In the genomic region with DNA sequence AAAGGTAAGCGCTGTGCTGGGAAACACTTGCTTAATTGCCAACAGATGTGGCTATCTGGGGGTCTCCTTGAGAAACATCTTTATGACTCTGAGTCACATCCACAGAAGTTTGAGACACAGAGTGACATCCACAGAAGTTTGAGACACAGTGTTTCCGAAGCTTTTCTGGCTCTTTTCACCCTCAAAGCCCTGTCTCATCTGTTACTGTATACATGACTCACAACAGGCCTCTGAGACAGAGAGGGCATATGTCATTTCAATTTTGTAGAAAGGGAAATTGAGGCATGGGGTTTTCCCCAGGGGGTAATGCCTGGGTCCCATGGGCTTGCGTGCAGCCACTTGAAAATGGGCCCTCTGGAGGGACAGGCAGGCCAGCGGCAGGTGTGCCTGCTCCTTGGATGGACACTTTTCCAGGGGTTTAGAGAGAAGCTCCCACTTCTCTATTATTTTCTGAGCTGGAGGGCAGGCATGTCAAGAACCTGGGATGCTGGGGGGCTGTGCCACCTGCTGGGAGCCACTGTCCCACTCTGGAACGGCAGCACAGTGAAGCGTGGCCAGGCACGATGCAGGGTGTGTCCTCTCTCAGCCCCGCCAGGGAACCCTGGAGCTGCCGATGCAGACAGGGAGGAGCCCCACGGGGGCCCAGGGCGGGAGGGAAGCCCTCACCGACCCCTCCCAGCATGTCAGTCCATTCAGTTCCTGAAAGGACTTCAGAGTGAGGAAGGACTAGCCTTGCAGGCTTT, we compare ENCODE assay signal across 13 cellular contexts.
DNase-seq lines count a peak whose midpoint lies in the region; ATAC-seq, FAIRE-seq and TF ChIP-seq lines count a peak whose summit lies in the region.
"Had no signal": no experiment of that assay in that cellular context is flagged by ENCODE, and none has a peak within 500 bp of the region (broad histone marks: within the 10 kb centered on the region; RNA-seq: fewer than 3 reads in every experiment).

No MANE protein-coding gene starts in this region.

- TF ChIP-seq POLR2A in vagina (IDR thresholded peaks at IDR 0.05) = no peak

- CTCF ChIA-PET in Panc1 (lab: Charles Lee) = interaction anchor here (0.6 to 1.5 kb wide), 3 partner anchors 8 to 489 kb away, joined by 3 to 4 read pairs (median 3); no protein-coding TSS in a partner anchor

- TF ChIP-seq CTCF in right atrium auricular region (IDR thresholded peaks at IDR 0.05) = no peak
- TF ChIP-seq CTCF in Panc1 (IDR thresholded peaks at IDR 0.05) = peak; percentile 20; the same call in 1 of the 2 replicates
- TF ChIP-seq CTCF in kidney (IDR thresholded peaks at IDR 0.05; ENCODE audit: borderline replicate concordance, extremely low read depth, insufficient read depth) = no peak
- TF ChIP-seq CTCF in vagina (IDR thresholded peaks at IDR 0.05) = no peak

- H3K4me3 ChIP-seq in right atrium auricular region (no peak overlapping the region), Panc1 (ENCODE audit: low read depth in 2 of 2, low read length in 2 of 2) (no peak overlapping the region), kidney (ENCODE audit: low read length in 2 of 2) (no peak overlapping the region), vagina (no peak overlapping the region)
- H3K4me3 ChIP-seq: upper lobe of left lung had no signal

- DNase-seq in right atrium auricular region (ENCODE audit: low spot score) = peak; percentile 30
- no peak for DNase-seq in left ventricle myocardium superior
- DNase-seq in Panc1 (ENCODE audit: low read depth, low spot score) = no peak
- DNase-seq in kidney = peak; percentile 56
- peak; percentile 46 to 52 for DNase-seq in vagina (ENCODE audit: extremely low spot score in 2 of 2)
- DNase-seq in retina = no peak

- intact Hi-C loops in left ventricle myocardium superior (cut with micrococcal nuclease) = no loop called here
- intact Hi-C loops in Panc1 (cut with micrococcal nuclease; ENCODE audit: unreplicated experiment) = loop anchor here (10.0 kb wide), 1 partner anchor 101 kb away; no protein-coding TSS in a partner anchor
- intact Hi-C loops in kidney (cut with DNase I) = no loop called here
- intact Hi-C loops in vagina (cut with DNase I) = no loop called here

- no peak for FAIRE-seq in kidney (lab: Jason Lieb, UNC)
- FAIRE-seq: frontal cortex, GM12891, RCC 7860 had no signal

- H3K36me3 ChIP-seq in right atrium auricular region (peaks cover 84% of the 10 kb centered on the region), Panc1 (ENCODE audit: control insufficient read depth, insufficient read depth, low read length) (no peaks in the 10 kb centered on the region), kidney (ENCODE audit: control insufficient read depth in 1 of 2, insufficient read depth in 2 of 2, low read length in 2 of 2) (no peaks in the 10 kb centered on the region), vagina (no peaks in the 10 kb centered on the region)
- H3K36me3 ChIP-seq: BE2C had no signal

- BruUV-seq in Panc1 (replicated peaks; lab: Mats Ljungman, UMichigan) = no TSS peak

- ATAC-seq in left ventricle myocardium superior = no peak
- ATAC-seq in Panc1 = no peak
- no peak for ATAC-seq in HG02610 (IDR thresholded peaks at IDR 0.05; ENCODE audit: unreplicated experiment)
- ATAC-seq in GM21360 (IDR thresholded peaks at IDR 0.05; ENCODE audit: unreplicated experiment) = no peak

- H3K27me3 ChIP-seq in right atrium auricular region (no peaks in the 10 kb centered on the region), Panc1 (ENCODE audit: control insufficient read depth, insufficient read depth, low read length) (no peaks in the 10 kb centered on the region), vagina (no peaks in the 10 kb centered on the region)
- H3K27me3 ChIP-seq: upper lobe of left lung had no signal

- in situ Hi-C loops in Panc1 (cut with HindIII; ENCODE audit: low pct_unique_long_range_greater_than_20kb, low sequenced_read_pairs) = no loop called here

- no peak overlapping the region for H3K27ac ChIP-seq in right atrium auricular region
- H3K27ac ChIP-seq in Panc1 (ENCODE audit: low read length) = no peak overlapping the region
- no peak overlapping the region for H3K27ac ChIP-seq in kidney (ENCODE audit: low read depth in 2 of 2, low read length in 2 of 2)
- no peak overlapping the region for H3K27ac ChIP-seq in vagina
- H3K27ac ChIP-seq: upper lobe of left lung had no signal

- H3K9ac ChIP-seq in kidney (ENCODE audit: low read length in 2 of 2) = no peak overlapping the region

- POLR2A ChIA-PET in Panc1 (lab: Charles Lee) = no interaction called here

- H3K9me3 ChIP-seq in right atrium auricular region = no peaks in the 10 kb centered on the region
- H3K9me3 ChIP-seq in Panc1 (ENCODE audit: control insufficient read depth, insufficient read depth, low read depth, low read length) = no peaks in the 10 kb centered on the region
- H3K9me3 ChIP-seq in kidney (ENCODE audit: control insufficient read depth in 1 of 2, low read length in 2 of 2) = no peaks in the 10 kb centered on the region
- H3K9me3 ChIP-seq in vagina = no peaks in the 10 kb centered on the region
- H3K9me3 ChIP-seq: BE2C, upper lobe of left lung had no signal

- H3K4me1 ChIP-seq in right atrium auricular region (peaks cover 0 to 6% of the 10 kb centered on the region in 2 donors), Panc1 (ENCODE audit: control insufficient read depth, insufficient read depth, low read length) (no peaks in the 10 kb centered on the region), kidney (ENCODE audit: control insufficient read depth in 1 of 2, insufficient read depth in 1 of 2, low read depth in 1 of 2, low read length in 2 of 2) (no peaks in the 10 kb centered on the region), vagina (no peaks in the 10 kb centered on the region)
- H3K4me1 ChIP-seq: BE2C had no signal

Comparison
In these comparisons a context has a peak if more than half of its experiments do, and no peak if none do; other contexts are left out.
1. DNase-seq: peak in right atrium auricular region (single experiment), kidney (single experiment) and vagina (2 of 2); none in left ventricle myocardium superior (single experiment), Panc1 (single experiment) and retina (single experiment).